1 cellular context compared by ENCODE assay signal in the genomic region with DNA sequence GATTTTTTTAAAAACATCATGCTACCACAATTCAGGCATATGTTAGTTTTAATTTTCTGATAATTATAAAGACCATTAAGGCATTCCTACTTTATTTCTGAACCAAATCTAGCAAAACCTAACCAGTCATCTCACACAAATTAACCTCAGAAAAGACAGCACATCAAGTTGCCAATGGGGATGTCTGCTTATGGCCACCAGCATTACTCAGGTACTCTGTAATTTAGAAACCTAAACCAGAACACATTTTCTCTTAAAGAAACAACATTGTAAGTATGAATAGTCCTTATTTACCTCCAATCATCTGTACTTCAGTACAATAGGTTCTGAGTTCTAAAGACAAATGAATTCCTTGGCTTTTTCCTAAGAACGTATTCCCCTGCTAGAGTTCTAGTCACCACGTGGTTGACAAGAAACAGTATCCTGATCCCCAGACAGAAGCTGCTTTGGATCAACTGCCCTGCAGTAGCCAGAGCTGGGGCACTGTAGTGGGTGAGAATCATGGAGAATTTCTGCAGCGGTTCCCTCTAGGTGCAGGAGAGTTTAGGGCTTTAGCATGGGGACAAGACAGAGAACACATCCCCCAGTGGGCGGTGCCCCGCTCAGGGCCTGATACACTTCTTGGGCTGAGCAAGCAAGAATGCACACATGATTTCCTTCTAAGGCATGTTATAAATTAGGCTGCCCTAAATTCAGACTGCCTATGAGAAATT.
TF ChIP-seq lines count a peak whose summit lies in the region.

No MANE protein-coding gene starts in this region.

TF ChIP-seq in HepG2, 621 proteins besides CTCF, POLR2A, EP300 and RAD21:
- TF ChIP-seq ZNF547 (CRISPR knock-in tag; IDR thresholded peaks at IDR 0.05) (no peak), ZNF770 (CRISPR knock-in tag; IDR thresholded peaks at IDR 0.05) (no peak), ZNF674 (CRISPR knock-in tag; IDR thresholded peaks at IDR 0.05; ENCODE audit: low read depth) (no peak), NKX3-1 (CRISPR knock-in tag; IDR thresholded peaks at IDR 0.05) (no peak), ZKSCAN8 (CRISPR knock-in tag; IDR thresholded peaks at IDR 0.05; ENCODE audit: borderline replicate concordance) (no peak), SAFB2 (CRISPR knock-in tag; IDR thresholded peaks at IDR 0.05; ENCODE audit: borderline replicate concordance, low read depth) (no peak), JUND (CRISPR knock-in tag; IDR thresholded peaks at IDR 0.05) (no peak), ZSCAN30 (CRISPR knock-in tag; IDR thresholded peaks at IDR 0.05) (no peak), NFYC (CRISPR knock-in tag; IDR thresholded peaks at IDR 0.05) (no peak), ZNF772 (CRISPR knock-in tag; IDR thresholded peaks at IDR 0.05) (no peak)
